16 cellular contexts compared by ENCODE assay signal in the genomic region with DNA sequence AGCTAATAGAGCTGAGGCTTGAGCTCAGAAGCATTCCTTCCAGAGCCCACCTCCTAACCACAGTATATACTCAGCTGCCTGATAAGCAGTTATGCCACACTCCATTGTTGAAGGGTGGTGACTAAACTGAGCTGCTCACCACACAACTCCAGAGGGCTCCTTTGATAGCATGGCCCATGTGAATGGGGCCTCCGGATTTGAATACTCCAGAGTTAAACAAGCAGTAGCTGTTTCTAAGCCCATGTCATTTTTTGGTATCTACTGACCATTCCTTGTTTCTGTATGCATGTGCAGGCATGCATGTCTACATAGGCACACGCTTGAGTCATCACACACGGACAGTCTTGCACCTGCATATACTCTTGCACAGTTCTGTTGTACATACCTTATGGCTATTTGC. TPM values are rescaled to one million over a fixed set of nuclear protein-coding genes. Genes with fewer than 3 reads are reported as not detected.
DNase-seq lines count a peak whose midpoint lies in the region; ATAC-seq, FAIRE-seq and TF ChIP-seq lines count a peak whose summit lies in the region.
"Had no signal": no experiment of that assay in that cellular context is flagged by ENCODE, and none has a peak within 500 bp of the region (broad histone marks: within the 10 kb centered on the region; RNA-seq: fewer than 3 reads in every experiment).

No MANE protein-coding gene starts in this region.

- peak; percentile 10 for DNase-seq in NOMO-1 treated with dmso at 0.1 percent for 144 hours (lab: John Stamatoyannopoulos, UW; ENCODE audit: unreplicated experiment)
- no peak for DNase-seq in NOMO-1 treated with DMSO at 0.1 percent for 48 hours (lab: John Stamatoyannopoulos, UW; ENCODE audit: unreplicated experiment)
- no peak for DNase-seq in RWPE2 (ENCODE audit: low spot score)
- peak; percentile 67 to 98 for DNase-seq in fibroblast of lung (ENCODE audit: low read depth in 2 of 2)
- peak; percentile 38 for DNase-seq in urothelium cell line (ENCODE audit: low spot score)
- DNase-seq in cardiac septum (ENCODE audit: low spot score): no peak
- DNase-seq in prostate gland (ENCODE audit: low spot score): no peak
- DNase-seq: activated naive CD8-positive, alpha-beta T cell treated with anti-CD3 and anti-CD28 coated beads, Interleukin-2, amount 10 ng/mL, durations not matched to agents 7 days and 5 days; DMS79; effector CD8-positive, alpha-beta T cell; NCI-H1417 treated with DMSO at 0.1 percent for 48 hours had no signal

- H3K27me3 ChIP-seq in RWPE2 (ENCODE audit: insufficient read depth, poor library complexity, severe bottlenecking) (no peaks in the 10 kb centered on the region), fibroblast of lung (ENCODE audit: control insufficient read depth, insufficient read depth, low read length) (no peaks in the 10 kb centered on the region), prostate gland (replicated peaks; ENCODE audit: insufficient read depth) (no peaks in the 10 kb centered on the region)
- H3K27me3 ChIP-seq: right atrium auricular region had no signal

- H2AFZ ChIP-seq in fibroblast of lung (ENCODE audit: low read length): no peak overlapping the region

- no peak overlapping the region for H3K27ac ChIP-seq in RWPE2 (ENCODE audit: poor library complexity, severe bottlenecking)
- no peak overlapping the region for H3K27ac ChIP-seq in fibroblast of lung (ENCODE audit: insufficient read depth, low read length)
- no peak overlapping the region for H3K27ac ChIP-seq in prostate gland
- H3K27ac ChIP-seq: right atrium auricular region, thoracic aorta had no signal

- H3K79me2 ChIP-seq in fibroblast of lung (ENCODE audit: control insufficient read depth, insufficient read depth, low read length): no peaks in the 10 kb centered on the region

- no peaks in the 10 kb centered on the region for H4K20me1 ChIP-seq in fibroblast of lung (ENCODE audit: control insufficient read depth, extremely low read depth, insufficient read depth, low read length)

- no peak overlapping the region for H3K9ac ChIP-seq in fibroblast of lung (ENCODE audit: insufficient read depth, low read length)

- H3K4me2 ChIP-seq in fibroblast of lung (ENCODE audit: extremely low read depth, insufficient read depth, low read length): no peak overlapping the region

- FAIRE-seq in urothelium cell line (lab: Jason Lieb, UNC): no peak
- FAIRE-seq: A204.1 had no signal

- H3K9me3 ChIP-seq in RWPE2 (ENCODE audit: severe bottlenecking) (peaks cover 4% of the 10 kb centered on the region), fibroblast of lung (ENCODE audit: control insufficient read depth, insufficient read depth, low read depth, low read length) (no peaks in the 10 kb centered on the region), prostate gland (no peaks in the 10 kb centered on the region)
- H3K9me3 ChIP-seq: right atrium auricular region, thoracic aorta had no signal

- ATAC-seq in RWPE2 (ENCODE audit: low read depth): peak; percentile 79
- ATAC-seq in GM18870 (IDR thresholded peaks at IDR 0.05; ENCODE audit: unreplicated experiment): no peak

- intact Hi-C loops in cardiac septum (cut with DNase I) (loop anchor here (10.0 kb wide), 1 partner anchor 207 kb away; no protein-coding TSS in a partner anchor), prostate gland (cut with DNase I) (no loop called here)

- TF ChIP-seq CTCF in RWPE2 (IDR thresholded peaks at IDR 0.05; ENCODE audit: poor library complexity, severe bottlenecking): no peak
- TF ChIP-seq CTCF in fibroblast of lung (conservative IDR thresholded peaks at IDR 0.05 in 1 of 2, IDR thresholded peaks at IDR 0.05 in 1 of 2; ENCODE audit: low read depth in 1 of 2, low read length in 2 of 2): no peak
- no peak for TF ChIP-seq CTCF in prostate gland (IDR thresholded peaks at IDR 0.05)

- H3K4me1 ChIP-seq in RWPE2 (ENCODE audit: insufficient read depth, poor library complexity, severe bottlenecking): peaks cover 14% of the 10 kb centered on the region
- peaks cover 8% of the 10 kb centered on the region for H3K4me1 ChIP-seq in fibroblast of lung (ENCODE audit: control insufficient read depth, extremely low read depth, insufficient read depth, low read length)
- no peaks in the 10 kb centered on the region for H3K4me1 ChIP-seq in prostate gland (replicated peaks)
- H3K4me1 ChIP-seq: right atrium auricular region had no signal

- WGBS in prostate gland: 83% methylated on average over 3 of the region's 3 CpGs

- H3K36me3 ChIP-seq in RWPE2 (ENCODE audit: low read depth): no peaks in the 10 kb centered on the region
- no peaks in the 10 kb centered on the region for H3K36me3 ChIP-seq in fibroblast of lung (ENCODE audit: control insufficient read depth, insufficient read depth, low read length)
- no peaks in the 10 kb centered on the region for H3K36me3 ChIP-seq in prostate gland
- H3K36me3 ChIP-seq: right atrium auricular region, thoracic aorta had no signal

- no peak overlapping the region for H3K4me3 ChIP-seq in RWPE2 (ENCODE audit: severe bottlenecking)
- no peak overlapping the region for H3K4me3 ChIP-seq in fibroblast of lung (replicated peaks in 1 of 4; ENCODE audit: control extremely low read depth in 1 of 4, insufficient read depth in 1 of 4, low read depth in 3 of 4, low read length in 4 of 4)
- H3K4me3 ChIP-seq in prostate gland: no peak overlapping the region
- H3K4me3 ChIP-seq: right atrium auricular region, thoracic aorta had no signal

- no peak for TF ChIP-seq POLR2A in prostate gland (IDR thresholded peaks at IDR 0.05)

RNA-seq across cellular contexts. Expression of a gene that starts 28.9 kb away (rescaled TPM):
- 45.9 and 55.0 TPM in 2 replicates for total RNA-seq in fibroblast of lung
- polyA plus RNA-seq in fibroblast of lung: 2.8 and 5.1 TPM in 2 replicates
- 2.1 and 3.5 TPM in 2 replicates for polyA plus RNA-seq in fibroblast of lung (2012)
- 1.3 and 1.8 TPM in 2 replicates for polyA minus RNA-seq in fibroblast of lung (ENCODE audit: low replicate concordance)
- total RNA-seq in cardiac septum: 0.83 TPM
- 1 to 10 TPM in 1 of 2 donors, not detected in 1; 5.4 TPM for total RNA-seq in prostate gland
- total RNA-seq: activated CD8-positive, alpha-beta memory T cell treated with anti-CD3 and anti-CD28 coated beads for 36 hours; activated naive CD8-positive, alpha-beta T cell treated with anti-CD3 and anti-CD28 coated beads, Interleukin-2, amount 10 ng/mL, durations not matched to agents 7 days and 5 days had no signal

RNA-seq across cellular contexts. Expression of a gene that starts 47.4 kb away (rescaled TPM):
- total RNA-seq in fibroblast of lung: 1.8 and 2.5 TPM in 2 replicates
- 0.34 and 0.45 TPM in 2 replicates for polyA plus RNA-seq in fibroblast of lung
- 0.23 and 0.32 TPM in 2 replicates for polyA plus RNA-seq in fibroblast of lung (2012)
- not detected in 2 replicates for polyA minus RNA-seq in fibroblast of lung (ENCODE audit: low replicate concordance)
- 0.13 TPM for total RNA-seq in cardiac septum
- 1 to 10 TPM in 1 of 2 donors, under 1 TPM in 1; 0.97 to 5.0 TPM for total RNA-seq in prostate gland
- total RNA-seq: activated CD8-positive, alpha-beta memory T cell treated with anti-CD3 and anti-CD28 coated beads for 36 hours; activated naive CD8-positive, alpha-beta T cell treated with anti-CD3 and anti-CD28 coated beads, Interleukin-2, amount 10 ng/mL, durations not matched to agents 7 days and 5 days had no signal

Comparison
In these comparisons a context has a peak if more than half of its experiments do, and no peak if none do; other contexts are left out.
1. DNase-seq: peak in NOMO-1 treated with dmso at 0.1 percent for 144 hours (single experiment), fibroblast of lung (2 of 2) and urothelium cell line (single experiment); none in NOMO-1 treated with DMSO at 0.1 percent for 48 hours (single experiment), RWPE2 (single experiment), cardiac septum (single experiment) and prostate gland (single experiment).